ENCODE assay signal across 12 cellular contexts in the genomic region with DNA sequence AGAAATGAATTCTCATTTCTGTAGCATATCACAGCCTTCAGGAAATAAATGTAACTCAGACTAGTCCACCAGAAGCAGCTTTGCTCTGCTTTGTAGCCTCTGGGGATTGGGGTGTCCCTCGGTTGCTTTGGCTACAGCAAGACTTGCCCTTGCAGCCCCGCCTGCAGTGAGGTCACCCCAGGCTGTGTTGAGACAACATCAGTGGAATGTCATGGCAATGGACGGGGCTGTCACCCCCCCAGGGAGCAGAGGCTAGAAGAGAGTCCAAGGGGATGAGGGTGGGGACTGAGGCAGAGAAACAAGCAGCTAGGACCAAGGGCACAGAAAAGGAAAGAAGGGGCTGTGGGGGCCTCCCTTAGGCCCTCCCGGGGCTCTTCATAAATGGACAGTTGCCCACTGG. TPM values are rescaled to one million over a fixed set of nuclear protein-coding genes. Genes with fewer than 3 reads are reported as not detected.
DNase-seq lines count a peak whose midpoint lies in the region; ATAC-seq, FAIRE-seq and TF ChIP-seq lines count a peak whose summit lies in the region.
"Had no signal": no experiment of that assay in that cellular context is flagged by ENCODE, and none has a peak within 500 bp of the region (broad histone marks: within the 10 kb centered on the region; RNA-seq: fewer than 3 reads in every experiment).

No MANE protein-coding gene starts in this region.

- CTCF ChIA-PET in CD8-positive, alpha-beta memory T cell (lab: Charles Lee) = no interaction called here

- WGBS in pancreas, 2 donors = 38 to 47% methylated on average over 4 of the region's 4 CpGs

- H3K9me3 ChIP-seq in ascending aorta (no peaks in the 10 kb centered on the region), pancreas (no peaks in the 10 kb centered on the region)
- no peaks in the 10 kb centered on the region for H3K9me3 ChIP-seq in CD8-positive, alpha-beta memory T cell (ENCODE audit: low read length)
- H3K9me3 ChIP-seq: BE2C had no signal

- DNase-seq in Daoy (ENCODE audit: low read depth) = peak; percentile 45
- peak in 1 of 2 donors; percentile 90 for DNase-seq in ascending aorta (ENCODE audit: low spot score in 2 of 2)
- DNase-seq in Right ventricle myocardium superior = peak; percentile 94
- peak in 1 of 6 donors; percentile 22 for DNase-seq in pancreas
- no peak for DNase-seq in stimulated activated CD4-positive, alpha-beta T cell treated with anti-CD3 and anti-CD28 coated beads, Interleukin-4, amount 100 ng/mL, for 4 hours
- DNase-seq in CD8-positive, alpha-beta memory T cell = no peak
- DNase-seq in activated T-cell treated with anti-CD3 and anti-CD28 coated beads, Interleukin-2, amount 50 U/mL, for 24 hours = no peak
- DNase-seq: activated naive CD4-positive, alpha-beta T cell treated with anti-CD3 and anti-CD28 coated beads, Interleukin-2, amount 50 U/mL, for 16 hours; BE2C; stimulated activated CD8-positive, alpha-beta memory T cell treated with anti-CD3 and anti-CD28 coated beads, Interleukin-4, amount 100 ng/mL, for 48 hours had no signal

- no peak for TF ChIP-seq CTCF in ascending aorta (IDR thresholded peaks at IDR 0.05)
- TF ChIP-seq CTCF in pancreas (IDR thresholded peaks at IDR 0.05) = no peak

- no peak for FAIRE-seq in pancreas (lab: Jason Lieb, UNC)

- H3K36me3 ChIP-seq in ascending aorta = no peaks in the 10 kb centered on the region
- H3K36me3 ChIP-seq in pancreas = no peaks in the 10 kb centered on the region
- no peaks in the 10 kb centered on the region for H3K36me3 ChIP-seq in CD8-positive, alpha-beta memory T cell (ENCODE audit: insufficient read depth, low read length)
- H3K36me3 ChIP-seq: BE2C had no signal

- H3K4me1 ChIP-seq in ascending aorta = peaks cover 14 to 28% of the 10 kb centered on the region in 2 donors
- H3K4me1 ChIP-seq in pancreas = peaks cover 0 to 2% (median 0%) of the 10 kb centered on the region in 3 donors
- no peaks in the 10 kb centered on the region for H3K4me1 ChIP-seq in CD8-positive, alpha-beta memory T cell (ENCODE audit: insufficient read depth, low read length)
- H3K4me1 ChIP-seq: BE2C had no signal

- H3K27ac ChIP-seq in ascending aorta (peak overlapping the region; percentile 42 to 71), pancreas (no peak overlapping the region)
- H3K27ac ChIP-seq in CD8-positive, alpha-beta memory T cell (ENCODE audit: low read depth, low read length) = no peak overlapping the region

- POLR2A ChIA-PET in CD8-positive, alpha-beta memory T cell (lab: Charles Lee) = no interaction called here

- intact Hi-C loops in ascending aorta (cut with DNase I) = loop anchor here (2.0 kb wide), 1 partner anchor 14 kb away; no protein-coding TSS in a partner anchor
- intact Hi-C loops in Right ventricle myocardium superior (cut with DNase I) = no loop called here
- intact Hi-C loops in pancreas (cut with DNase I) = no loop called here

- H3K27me3 Mint-ChIP-seq in CD8-positive, alpha-beta memory T cell = peaks cover 8 to 25% of the 10 kb centered on the region in 2 donors
- peaks cover 4% of the 10 kb centered on the region for H3K27me3 Mint-ChIP-seq in activated T-cell treated with anti-CD3 and anti-CD28 coated beads, Interleukin-2, amount 50 U/mL, for 24 hours

- peak; percentile 82 for ATAC-seq in Right ventricle myocardium superior (ENCODE audit: poor library complexity)
- peak in 3 of 4 donors; percentile 30 to 37 (median 36) for ATAC-seq in pancreas
- no peak for ATAC-seq in GM21529 (IDR thresholded peaks at IDR 0.05; ENCODE audit: unreplicated experiment)

- H3K4me1 Mint-ChIP-seq in CD8-positive, alpha-beta memory T cell = no peaks in the 10 kb centered on the region
- H3K4me1 Mint-ChIP-seq in activated T-cell treated with anti-CD3 and anti-CD28 coated beads, Interleukin-2, amount 50 U/mL, for 24 hours (ENCODE audit: low read depth) = no peaks in the 10 kb centered on the region

- H3K4me3 ChIP-seq in ascending aorta = peak overlapping the region in 1 of 2 donors; percentile 51
- no peak overlapping the region for H3K4me3 ChIP-seq in pancreas
- no peak overlapping the region for H3K4me3 ChIP-seq in CD8-positive, alpha-beta memory T cell (ENCODE audit: low read length)

- H3K27ac Mint-ChIP-seq in CD8-positive, alpha-beta memory T cell = peak overlapping the region in 1 of 8 donors; percentile 70
- no peak overlapping the region for H3K27ac Mint-ChIP-seq in activated T-cell treated with anti-CD3 and anti-CD28 coated beads, Interleukin-2, amount 50 U/mL, for 24 hours
- H3K27ac Mint-ChIP-seq: progenitor cell of endocrine pancreas had no signal

- H3K27me3 ChIP-seq in ascending aorta (no peaks in the 10 kb centered on the region), pancreas (peaks cover 0 to 5% (median 0%) of the 10 kb centered on the region in 4 donors)
- H3K27me3 ChIP-seq in CD8-positive, alpha-beta memory T cell (ENCODE audit: insufficient read depth, low read length, poor library complexity, severe bottlenecking) = peaks cover 6% of the 10 kb centered on the region
- H3K27me3 ChIP-seq: BE2C had no signal

- H3K9me3 Mint-ChIP-seq in CD8-positive, alpha-beta memory T cell = no peaks in the 10 kb centered on the region
- H3K9me3 Mint-ChIP-seq in activated T-cell treated with anti-CD3 and anti-CD28 coated beads, Interleukin-2, amount 50 U/mL, for 24 hours = no peaks in the 10 kb centered on the region

- H3K36me3 Mint-ChIP-seq in CD8-positive, alpha-beta memory T cell = no peaks in the 10 kb centered on the region
- H3K36me3 Mint-ChIP-seq in activated T-cell treated with anti-CD3 and anti-CD28 coated beads, Interleukin-2, amount 50 U/mL, for 24 hours (ENCODE audit: low read depth) = no peaks in the 10 kb centered on the region

- no peak overlapping the region for H3K4me3 Mint-ChIP-seq in CD8-positive, alpha-beta memory T cell
- no peak overlapping the region for H3K4me3 Mint-ChIP-seq in activated T-cell treated with anti-CD3 and anti-CD28 coated beads, Interleukin-2, amount 50 U/mL, for 24 hours

RNA-seq across cellular contexts. Expression of a gene that starts 0.9 kb away (rescaled TPM):
- 1.1 TPM in 1 of 2 replicates, not detected in the other for total RNA-seq in Daoy (2014; rRNA removed; shearing (Covaris generic))
- 130 TPM for total RNA-seq in ascending aorta
- total RNA-seq in Right ventricle myocardium superior = 78.6 TPM
- total RNA-seq in pancreas = 10 to 100 TPM in 1 of 6 donors, 1 to 10 TPM in 5; 1.3 to 10.6 (median 5.5) TPM
- 10 to 100 TPM; 12.8 to 31.9 TPM for polyA plus RNA-seq in pancreas
- total RNA-seq in CD8-positive, alpha-beta memory T cell = under 1 TPM in 1 of 2 experiments, not detected in 1; 0.24 TPM
- not detected for polyA plus RNA-seq in CD8-positive, alpha-beta memory T cell
- total RNA-seq: progenitor cell of endocrine pancreas had no signal

RNA-seq across cellular contexts. Expression of a gene that starts 50.9 kb away (rescaled TPM):
- total RNA-seq in Daoy (2014; rRNA removed; shearing (Covaris generic)) = 84.0 and 85.5 TPM in 2 replicates
- 51.2 TPM for total RNA-seq in ascending aorta
- total RNA-seq in Right ventricle myocardium superior = 24.4 TPM
- total RNA-seq in pancreas = 10 to 100 TPM in 5 of 6 donors, 1 to 10 TPM in 1; 9.2 to 18.0 (median 13.0) TPM
- 10 to 100 TPM; 18.8 to 21.8 TPM for polyA plus RNA-seq in pancreas
- 10 to 100 TPM; 86.4 to 89.6 TPM for total RNA-seq in CD8-positive, alpha-beta memory T cell
- polyA plus RNA-seq in CD8-positive, alpha-beta memory T cell = 42.1 TPM

RNA-seq across cellular contexts. Expression of a gene that starts 51.0 kb away (rescaled TPM):
- total RNA-seq in Daoy (2014; rRNA removed; shearing (Covaris generic)) = 41.8 and 45.4 TPM in 2 replicates
- total RNA-seq in ascending aorta = 67.8 TPM
- 35.6 TPM for total RNA-seq in Right ventricle myocardium superior
- 10 to 100 TPM; 16.1 to 28.3 (median 20.8) TPM for total RNA-seq in pancreas
- 10 to 100 TPM; 11.4 to 15.9 TPM for polyA plus RNA-seq in pancreas
- 10 to 100 TPM; 40.9 to 41.8 TPM for total RNA-seq in CD8-positive, alpha-beta memory T cell
- polyA plus RNA-seq in CD8-positive, alpha-beta memory T cell = 46.3 TPM

Comparison
In these comparisons a context has a peak if more than half of its experiments do, and no peak if none do; other contexts are left out.
1. DNase-seq: peak in Daoy (single experiment) and Right ventricle myocardium superior (single experiment); none in stimulated activated CD4-positive, alpha-beta T cell treated with anti-CD3 and anti-CD28 coated beads, Interleukin-4, amount 100 ng/mL, for 4 hours (0 of 2), CD8-positive, alpha-beta memory T cell (0 of 5) and activated T-cell treated with anti-CD3 and anti-CD28 coated beads, Interleukin-2, amount 50 U/mL, for 24 hours (single experiment).
2. H3K27ac ChIP-seq: peak in ascending aorta (2 of 2); none in pancreas (0 of 4) and CD8-positive, alpha-beta memory T cell (single experiment).